Comparison of ENCODE assay signal across 2 cellular contexts in genomic region chr9:109517798-109518435, GRCh38.
TF ChIP-seq lines count a peak whose summit lies in the region.

No MANE protein-coding gene starts in this region.

TF ChIP-seq in liver, 16 proteins besides CTCF, POLR2A, EP300 and RAD21 (continued from another document):
- TF ChIP-seq REST (IDR thresholded peaks at IDR 0.05) (peak; percentile 73), HNF4A (conservative IDR thresholded peaks at IDR 0.05) (peak; percentile 63 to 87), JUND (IDR thresholded peaks at IDR 0.05) (peak; percentile 47 to 97), EGR1 (IDR thresholded peaks at IDR 0.05; ENCODE audit: low read depth in 2 of 2) (peak in 1 of 2 donors; percentile 90), FOXA1 (IDR thresholded peaks at IDR 0.05) (peak; percentile 36), ATF3 (IDR thresholded peaks at IDR 0.05) (no peak), HNF4G (IDR thresholded peaks at IDR 0.05) (no peak), FOXA2 (IDR thresholded peaks at IDR 0.05) (peak; percentile 46), NR2F2 (IDR thresholded peaks at IDR 0.05) (no peak), SP1 (IDR thresholded peaks at IDR 0.05) (peak; percentile 69), YY1 (IDR thresholded peaks at IDR 0.05) (peak; percentile 86), ZBTB33 (IDR thresholded peaks at IDR 0.05) (peak; percentile 78), MAX (IDR thresholded peaks at IDR 0.05) (peak; percentile 76), RXRA (IDR thresholded peaks at IDR 0.05) (peak; percentile 78 to 95), GABPA (IDR thresholded peaks at IDR 0.05 in 1 of 2, conservative IDR thresholded peaks at IDR 0.05 in 1 of 2) (no peak)

TF ChIP-seq in HepG2, 621 proteins besides CTCF, POLR2A, EP300 and RAD21 (continued from another document):
- TF ChIP-seq ARID3A (IDR thresholded peaks at IDR 0.05; ENCODE audit: low read depth, low read length) = no peak
- no peak for TF ChIP-seq ZMYM2 (CRISPR knock-in tag; IDR thresholded peaks at IDR 0.05)
- TF ChIP-seq ZNF883 (CRISPR knock-in tag; IDR thresholded peaks at IDR 0.05; ENCODE audit: not compliant biosample characterization) = no peak
- TF ChIP-seq CENPT (CRISPR knock-in tag; IDR thresholded peaks at IDR 0.05; ENCODE audit: low read depth) = no peak
- no peak for TF ChIP-seq KMT2A (CRISPR knock-in tag; IDR thresholded peaks at IDR 0.05)
